Comparison of ENCODE assay signal across 8 cellular contexts in genomic region chr19:6737284-6737872, GRCh38. TPM values are rescaled to one million over a fixed set of nuclear protein-coding genes. Genes with fewer than 3 reads are reported as not detected.
DNase-seq lines count a peak whose midpoint lies in the region; TF ChIP-seq lines count a peak whose summit lies in the region.

Gene GPR108 (minus strand): TSS chr19:6737580. CDS start chr19:6737576, 4 bp downstream.

- peak within 1 kb of the TSS; percentile 93 for H3K4me2 ChIP-seq in neural progenitor cell

- peaks cover 5% of the 10 kb centered on the region for H3K36me3 Mint-ChIP-seq in neural progenitor cell

- H3K4me1 Mint-ChIP-seq in neural progenitor cell = peaks cover 36% of the 10 kb centered on the region

- H3K79me2 ChIP-seq in neural progenitor cell (ENCODE audit: low read depth) = peaks cover 33% of the 10 kb centered on the region

- H3K9me3 ChIP-seq in SJSA1 (replicated peaks) (no peaks in the 10 kb centered on the region), neural progenitor cell (ENCODE audit: low read depth) (no peaks in the 10 kb centered on the region)

- DNase-seq in ELR (ENCODE audit: low read depth) (peak; percentile 100), H7 (peak; percentile 100), M059J (ENCODE audit: low read depth) (peak; percentile 100), SJSA1 (ENCODE audit: low read depth in 1 of 2, low spot score in 2 of 2) (peak; percentile 99 to 100), foreskin fibroblast (peak; percentile 100), neural progenitor cell (ENCODE audit: low spot score) (peak; percentile 100), stromal cell of bone marrow (ENCODE audit: low read depth) (peak; percentile 100)
- peak; percentile 91 to 98 (median 96) for DNase-seq in activated naive CD4-positive, alpha-beta T cell (lab: John Stamatoyannopoulos, UW)

- peaks cover 27% of the 10 kb centered on the region for H3K4me1 ChIP-seq in SJSA1 (replicated peaks)
- peaks cover 28% of the 10 kb centered on the region for H3K4me1 ChIP-seq in neural progenitor cell

- no peaks in the 10 kb centered on the region for H3K9me3 Mint-ChIP-seq in neural progenitor cell

- peaks cover 9% of the 10 kb centered on the region for H3K27me3 Mint-ChIP-seq in neural progenitor cell (ENCODE audit: insufficient read depth, low read depth)

- H3K4me3 Mint-ChIP-seq in neural progenitor cell = peak within 1 kb of the TSS; percentile 97

- peak within 1 kb of the TSS; percentile 96 for H3K27ac Mint-ChIP-seq in neural progenitor cell

- H3K27me3 ChIP-seq in H7 (ENCODE audit: control insufficient read depth, insufficient read depth, low read length) (no peaks in the 10 kb centered on the region), SJSA1 (replicated peaks) (no peaks in the 10 kb centered on the region), neural progenitor cell (no peaks in the 10 kb centered on the region)

- H3K4me3 ChIP-seq in H7 (ENCODE audit: insufficient read depth, low read depth, low read length) = peak within 1 kb of the TSS; percentile 82
- peak within 1 kb of the TSS; percentile 72 for H3K4me3 ChIP-seq in SJSA1
- peak within 1 kb of the TSS; percentile 87 to 90 for H3K4me3 ChIP-seq in foreskin fibroblast (ENCODE audit: low read depth in 1 of 2, low read length in 2 of 2)
- H3K4me3 ChIP-seq in neural progenitor cell = peak within 1 kb of the TSS; percentile 91

- peaks cover 2% of the 10 kb centered on the region for H3K36me3 ChIP-seq in H7 (replicated peaks; ENCODE audit: control insufficient read depth, insufficient read depth, low read length)
- peaks cover 10% of the 10 kb centered on the region; the same call in 1 of the 2 replicates for H3K36me3 ChIP-seq in SJSA1
- H3K36me3 ChIP-seq in neural progenitor cell = no peaks in the 10 kb centered on the region

- no peaks in the 10 kb centered on the region for H4K20me1 ChIP-seq in neural progenitor cell (ENCODE audit: low read depth)

- H3K27ac ChIP-seq in SJSA1 (peak within 1 kb of the TSS; percentile 84), neural progenitor cell (peak within 1 kb of the TSS; percentile 98)

- peak within 1 kb of the TSS; percentile 69 for H2AFZ ChIP-seq in neural progenitor cell (replicated peaks)

- H3F3A ChIP-seq in neural progenitor cell (ENCODE audit: low read depth) = peaks cover 44% of the 10 kb centered on the region

- TF ChIP-seq CTCF in foreskin fibroblast (IDR thresholded peaks at IDR 0.05; ENCODE audit: low read depth, low read length) (no peak), neural progenitor cell (IDR thresholded peaks at IDR 0.05) (no peak)

- peak within 1 kb of the TSS; percentile 81 for H3K9ac ChIP-seq in neural progenitor cell

RNA-seq across cellular contexts. Expression of gene GPR108, which starts in this region (rescaled TPM):
- 60.7 and 61.7 TPM in 2 replicates for total RNA-seq in H7 (2014; rRNA removed; shearing (Covaris generic))
- total RNA-seq in M059J (2014; rRNA removed; shearing (Covaris generic)) = 45.9 and 54.7 TPM in 2 replicates
- total RNA-seq in SJSA1 (2014; rRNA removed; shearing (Covaris generic)) = 30.1 and 38.2 TPM in 2 replicates
- 38.3 and 55.3 TPM in 2 replicates for total RNA-seq in neural progenitor cell (ENCODE audit: low replicate concordance)

Comparison
In these comparisons a context has a peak if more than half of its experiments do, and no peak if none do; other contexts are left out.
1. Peak in every context shown above with its lines: DNase-seq, H3K4me3 ChIP-seq and H3K27ac ChIP-seq.